Comparison of ENCODE assay signal across 19 cellular contexts in genomic region chr1:69776555-69776954, GRCh38.
DNase-seq lines count a peak whose midpoint lies in the region; ATAC-seq and TF ChIP-seq lines count a peak whose summit lies in the region.
"Had no signal": no experiment of that assay in that cellular context is flagged by ENCODE, and none has a peak within 500 bp of the region (broad histone marks: within the 10 kb centered on the region; RNA-seq: fewer than 3 reads in every experiment).

No MANE protein-coding gene starts in this region.

- no peak overlapping the region for H3K4me2 ChIP-seq in PC-9
- H3K4me2 ChIP-seq: A549; BLaER1 treated with 17β-estradiol and CSF1 and Interleukin-3, amounts not matched to agents 10 nM and 100 nM had no signal

- H3K9me3 ChIP-seq in HEK293 (ENCODE audit: control insufficient read depth, insufficient read depth, low read depth, low read length) (no peaks in the 10 kb centered on the region), mucosa of descending colon (no peaks in the 10 kb centered on the region), HAP-1 (no peaks in the 10 kb centered on the region), PC-9 (ENCODE audit: insufficient read depth, low read depth) (no peaks in the 10 kb centered on the region)
- H3K9me3 ChIP-seq: A549; BE2C; BLaER1 treated with 17β-estradiol and CSF1 and Interleukin-3, amounts not matched to agents 10 nM and 100 nM had no signal

- no peaks in the 10 kb centered on the region for H3F3A ChIP-seq in PC-9 (ENCODE audit: insufficient read depth, low read depth)

- H3K9me3 Mint-ChIP-seq in stimulated activated naive CD8-positive, alpha-beta T cell treated with anti-CD3 and anti-CD28 coated beads, Interleukin-15, amount 100 ng/mL, for 72 hours = peaks cover 0 to 3% of the 10 kb centered on the region in 2 donors

- intact Hi-C loops in mucosa of descending colon (cut with DNase I, micrococcal nuclease) = no loop called here
- intact Hi-C loops in PC-9 (cut with micrococcal nuclease; ENCODE audit: unreplicated experiment) = no loop called here

- in situ Hi-C loops in HAP-1 (cut with MboI; ENCODE audit: low sequenced_read_pairs) = no loop called here

- no peaks in the 10 kb centered on the region for H3K27me3 ChIP-seq in HAP-1 (ENCODE audit: low read depth)
- no peaks in the 10 kb centered on the region for H3K27me3 ChIP-seq in PC-9 (ENCODE audit: insufficient read depth, low read depth)
- H3K27me3 ChIP-seq: BE2C; BLaER1 treated with 17β-estradiol and CSF1 and Interleukin-3, amounts not matched to agents 10 nM and 100 nM had no signal

- H3K36me3 ChIP-seq in HEK293 (ENCODE audit: control insufficient read depth in 2 of 2, insufficient read depth in 1 of 2, low read length in 2 of 2) = no peaks in the 10 kb centered on the region
- no peaks in the 10 kb centered on the region for H3K36me3 ChIP-seq in mucosa of descending colon (ENCODE audit: low read depth)
- H3K36me3 ChIP-seq in HAP-1 (replicated peaks) = no peaks in the 10 kb centered on the region
- no peaks in the 10 kb centered on the region for H3K36me3 ChIP-seq in PC-9 (ENCODE audit: low read depth)
- H3K36me3 ChIP-seq: BE2C; BLaER1 treated with 17β-estradiol and CSF1 and Interleukin-3, amounts not matched to agents 10 nM and 100 nM had no signal

- no peak overlapping the region for H2AFZ ChIP-seq in PC-9

- no peak overlapping the region for H3K4me3 Mint-ChIP-seq in stimulated activated naive CD8-positive, alpha-beta T cell treated with anti-CD3 and anti-CD28 coated beads, Interleukin-15, amount 100 ng/mL, for 72 hours
- H3K4me3 Mint-ChIP-seq: CD4-positive, alpha-beta memory T cell had no signal

- no peaks in the 10 kb centered on the region for H3K27me3 Mint-ChIP-seq in stimulated activated naive CD8-positive, alpha-beta T cell treated with anti-CD3 and anti-CD28 coated beads, Interleukin-15, amount 100 ng/mL, for 72 hours
- H3K27me3 Mint-ChIP-seq: CD4-positive, alpha-beta memory T cell had no signal

- peak; percentile 5 to 10 for DNase-seq in activated CD4-positive, alpha-beta T cell treated with anti-CD3 and anti-CD28 coated beads, Interleukin-2, amount 50 U/mL, for 4 hours
- no peak for DNase-seq in activated CD4-positive, alpha-beta T cell treated with anti-CD3 and anti-CD28 coated beads for 4 hours
- peak in 1 of 3 donors; percentile 2 for DNase-seq in mucosa of descending colon
- no peak for DNase-seq in stimulated activated naive CD8-positive, alpha-beta T cell treated with anti-CD3 and anti-CD28 coated beads, Interleukin-15, amount 100 ng/mL, for 72 hours
- no peak for DNase-seq in HAP-1 (ENCODE audit: low spot score in 2 of 2)
- no peak for DNase-seq in PC-9
- DNase-seq: 8988T; ACHN; AML-193; BE2C; CD4-positive, alpha-beta memory T cell; COR-L47; DMS153; DND-41; GOT3; HCEC 1CT had no signal

- peak; percentile 43 for ATAC-seq in mucosa of descending colon
- ATAC-seq in stimulated activated naive CD8-positive, alpha-beta T cell treated with anti-CD3 and anti-CD28 coated beads, Interleukin-15, amount 100 ng/mL, for 72 hours = no peak
- ATAC-seq: A549 had no signal

- POLR2A ChIA-PET in HEK293 (lab: Yijun Ruan, JAX) = no interaction called here
- POLR2A ChIA-PET in PC-9 (lab: Charles Lee; ENCODE audit: unreplicated experiment) = no interaction called here

- BruUV-seq in PC-9 (replicated peaks; lab: Mats Ljungman, UMichigan) = no TSS peak

- H3K4me1 ChIP-seq in HEK293 (ENCODE audit: control insufficient read depth, insufficient read depth, low read length) = no peaks in the 10 kb centered on the region
- H3K4me1 ChIP-seq in mucosa of descending colon (ENCODE audit: low read depth) = no peaks in the 10 kb centered on the region
- H3K4me1 ChIP-seq in HAP-1 = no peaks in the 10 kb centered on the region
- no peaks in the 10 kb centered on the region for H3K4me1 ChIP-seq in PC-9 (replicated peaks; ENCODE audit: insufficient read depth)
- H3K4me1 ChIP-seq: A549, BE2C had no signal

- H3K27ac Mint-ChIP-seq in stimulated activated naive CD8-positive, alpha-beta T cell treated with anti-CD3 and anti-CD28 coated beads, Interleukin-15, amount 100 ng/mL, for 72 hours = no peak overlapping the region
- H3K27ac Mint-ChIP-seq: CD4-positive, alpha-beta memory T cell had no signal

- no peaks in the 10 kb centered on the region for H4K20me1 ChIP-seq in PC-9 (ENCODE audit: insufficient read depth)
- H4K20me1 ChIP-seq: BLaER1 treated with 17β-estradiol and CSF1 and Interleukin-3, amounts not matched to agents 10 nM and 100 nM had no signal

- no peak overlapping the region for H3K27ac ChIP-seq in HEK293 (ENCODE audit: extremely low read depth, low read depth, low read length)
- no peak overlapping the region for H3K27ac ChIP-seq in PC-9
- H3K27ac ChIP-seq: A549; BLaER1 treated with 17β-estradiol and CSF1 and Interleukin-3, amounts not matched to agents 10 nM and 100 nM had no signal

- no peaks in the 10 kb centered on the region for H3K79me2 ChIP-seq in PC-9 (ENCODE audit: low read depth)

- no peak overlapping the region for H3K4me3 ChIP-seq in HEK293 (ENCODE audit: low read depth, low read length)
- H3K4me3 ChIP-seq in mucosa of descending colon = no peak overlapping the region
- H3K4me3 ChIP-seq in HAP-1 = no peak overlapping the region
- no peak overlapping the region for H3K4me3 ChIP-seq in PC-9
- H3K4me3 ChIP-seq: A549; BLaER1 treated with 17β-estradiol and CSF1 and Interleukin-3, amounts not matched to agents 10 nM and 100 nM had no signal

- TF ChIP-seq CTCF in HEK293 (tag by site-specific recombination; IDR thresholded peaks at IDR 0.05) (no peak), mucosa of descending colon (IDR thresholded peaks at IDR 0.05) (no peak), PC-9 (conservative IDR thresholded peaks at IDR 0.05) (no peak)

- H3K4me1 Mint-ChIP-seq in stimulated activated naive CD8-positive, alpha-beta T cell treated with anti-CD3 and anti-CD28 coated beads, Interleukin-15, amount 100 ng/mL, for 72 hours = no peaks in the 10 kb centered on the region
- H3K4me1 Mint-ChIP-seq: CD4-positive, alpha-beta memory T cell had no signal

- H3K9me2 ChIP-seq in PC-9 (ENCODE audit: insufficient read depth) = no peaks in the 10 kb centered on the region

- CTCF ChIA-PET in HEK293 (lab: Yijun Ruan, JAX) = no interaction called here
- CTCF ChIA-PET in PC-9 (lab: Charles Lee) = no interaction called here

TF ChIP-seq in HEK293, 187 proteins besides CTCF, POLR2A, EP300 and RAD21:
- TF ChIP-seq ZNF510 (tag by site-specific recombination; IDR thresholded peaks at IDR 0.05; ENCODE audit: insufficient replicate concordance) (no peak), ZFHX2 (tag by site-specific recombination; conservative IDR thresholded peaks at IDR 0.05) (peak; percentile 98), ZNF548 (tag by site-specific recombination; IDR thresholded peaks at IDR 0.05) (no peak), EGR2 (tag by site-specific recombination; IDR thresholded peaks at IDR 0.05; ENCODE audit: low read depth) (peak; percentile 95)

Comparison
In these comparisons a context has a peak if more than half of its experiments do, and no peak if none do; other contexts are left out.
1. DNase-seq: peak in activated CD4-positive, alpha-beta T cell treated with anti-CD3 and anti-CD28 coated beads, Interleukin-2, amount 50 U/mL, for 4 hours (2 of 2); none in activated CD4-positive, alpha-beta T cell treated with anti-CD3 and anti-CD28 coated beads for 4 hours (0 of 2), stimulated activated naive CD8-positive, alpha-beta T cell treated with anti-CD3 and anti-CD28 coated beads, Interleukin-15, amount 100 ng/mL, for 72 hours (0 of 2), HAP-1 (0 of 2) and PC-9 (0 of 2).